Comparison of ENCODE assay signal across 8 cellular contexts in the genomic region with DNA sequence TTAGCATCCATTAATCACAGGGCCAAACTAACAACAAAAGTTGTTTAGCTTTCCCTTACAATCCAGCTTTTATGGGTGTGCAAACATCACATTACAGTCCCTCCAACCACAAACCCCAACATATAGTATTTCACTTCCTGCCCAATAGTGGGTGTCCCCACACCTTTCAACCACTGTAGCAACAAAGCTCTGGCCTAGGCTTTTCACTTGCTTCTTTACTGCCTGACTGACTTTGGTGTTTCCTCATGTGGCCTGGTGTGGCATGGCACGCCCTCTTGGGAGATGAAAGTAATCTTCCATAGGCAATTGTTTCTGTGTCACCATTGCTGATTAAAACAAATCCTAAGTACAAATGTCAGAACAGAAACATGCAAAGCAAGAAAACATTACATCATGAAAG. TPM values are rescaled to one million over a fixed set of nuclear protein-coding genes. Genes with fewer than 3 reads are reported as not detected.
DNase-seq lines count a peak whose midpoint lies in the region; ATAC-seq, FAIRE-seq and TF ChIP-seq lines count a peak whose summit lies in the region.

No MANE protein-coding gene starts in this region.

- FAIRE-seq in GM18507 (lab: Jason Lieb, UNC): peak; percentile 93

- H3K9me3 Mint-ChIP-seq in activated naive CD4-positive, alpha-beta T cell treated with anti-CD3 and anti-CD28 coated beads, Interleukin-2, amount 50 U/mL, for 72 hours: no peaks in the 10 kb centered on the region

- H3K9me3 ChIP-seq in transverse colon: no peaks in the 10 kb centered on the region

- no peak for TF ChIP-seq EP300 in transverse colon (IDR thresholded peaks at IDR 0.05; ENCODE audit: low read depth)

- H3K27ac ChIP-seq in transverse colon: no peak overlapping the region

- no peak overlapping the region for H3K4me3 ChIP-seq in transverse colon

- H3K36me3 ChIP-seq in transverse colon: peaks cover 0 to 7% (median 0%) of the 10 kb centered on the region in 4 donors

- DNase-seq in GM18507 (ENCODE audit: extremely low spot score, insufficient read length, low read depth) (peak; percentile 22), KBM-7 (peak; percentile 44), transverse colon (peak; percentile 22), DMS79 treated with DMSO at 0.1 percent for 48 hours (lab: John Stamatoyannopoulos, UW) (no peak), NCI-H187 treated with DMSO at 0.1 percent for 48 hours (lab: John Stamatoyannopoulos, UW) (no peak), D341Med (ENCODE audit: low spot score) (no peak)
- DNase-seq in activated naive CD4-positive, alpha-beta T cell treated with anti-CD3 and anti-CD28 coated beads, Interleukin-2, amount 50 U/mL, for 72 hours (ENCODE audit: low spot score in 2 of 2): peak in 1 of 2 donors; percentile 40

- in situ Hi-C loops in KBM-7 (cut with MboI; ENCODE audit: low pct_unique_long_range_greater_than_20kb, low sequenced_read_pairs) (no loop called here), transverse colon (cut with MboI; ENCODE audit: low pct_ligation_motif_present in 1 of 4, low pct_unique_long_range_greater_than_20kb in 1 of 4, low sequenced_read_pairs in 3 of 4) (loop anchor here in 1 of 4 donors (10.0 kb wide), 1 partner anchor 52 kb away; no protein-coding TSS in a partner anchor)

- ATAC-seq in GM21576 (IDR thresholded peaks at IDR 0.05; ENCODE audit: unreplicated experiment): peak; percentile 91
- ATAC-seq in activated naive CD4-positive, alpha-beta T cell treated with anti-CD3 and anti-CD28 coated beads, Interleukin-2, amount 50 U/mL, for 72 hours: peak; percentile 93 to 98

- no peak for TF ChIP-seq POLR2A in transverse colon (IDR thresholded peaks at IDR 0.05)

- intact Hi-C loops in transverse colon (cut with DNase I; ENCODE audit: low total_unique reads): no loop called here

- no peaks in the 10 kb centered on the region for H3K27me3 ChIP-seq in transverse colon

- peak in 3 of 5 experiments; percentile 13 to 27 (median 20) for TF ChIP-seq CTCF in transverse colon (IDR thresholded peaks at IDR 0.05)

- H3K36me3 Mint-ChIP-seq in activated naive CD4-positive, alpha-beta T cell treated with anti-CD3 and anti-CD28 coated beads, Interleukin-2, amount 50 U/mL, for 72 hours: peaks cover 0 to 13% of the 10 kb centered on the region in 2 donors

- 38 to 47% methylated on average over 1 of the region's 1 CpG for WGBS in transverse colon (ENCODE audit: low coverage in 1 of 2), 2 donors

- H3K27ac Mint-ChIP-seq in activated naive CD4-positive, alpha-beta T cell treated with anti-CD3 and anti-CD28 coated beads, Interleukin-2, amount 50 U/mL, for 72 hours: peak overlapping the region in 1 of 2 donors; percentile 10

- peaks cover 0 to under 1% (median 0%) of the 10 kb centered on the region in 4 donors for H3K4me1 ChIP-seq in transverse colon

RNA-seq across cellular contexts. Expression of a gene that starts 9.2 kb away (rescaled TPM):
- total RNA-seq in activated naive CD4-positive, alpha-beta T cell treated with anti-CD3 and anti-CD28 coated beads, Interleukin-2, amount 50 U/mL, for 72 hours: 10 to 100 TPM; 18.6 to 59.3 TPM
- 10 to 100 TPM; 40.0 to 71.6 (median 50.6) TPM for total RNA-seq in transverse colon

RNA-seq across cellular contexts. Expression of a gene that starts 46.3 kb away (rescaled TPM):
- total RNA-seq in activated naive CD4-positive, alpha-beta T cell treated with anti-CD3 and anti-CD28 coated beads, Interleukin-2, amount 50 U/mL, for 72 hours: 10 to 100 TPM; 38.8 to 62.9 TPM
- 1 to 10 TPM; 2.6 to 8.6 (median 4.7) TPM for total RNA-seq in transverse colon

RNA-seq across cellular contexts. Expression of a gene that starts 46.4 kb away (rescaled TPM):
- total RNA-seq in activated naive CD4-positive, alpha-beta T cell treated with anti-CD3 and anti-CD28 coated beads, Interleukin-2, amount 50 U/mL, for 72 hours: 10 to 100 TPM; 16.1 to 19.8 TPM
- total RNA-seq in transverse colon: 1 to 10 TPM in 3 of 4 donors, under 1 TPM in 1; 1.00 to 9.4 (median 4.3) TPM

RNA-seq across cellular contexts. Expression of a gene that starts 57.1 kb away (rescaled TPM):
- total RNA-seq in activated naive CD4-positive, alpha-beta T cell treated with anti-CD3 and anti-CD28 coated beads, Interleukin-2, amount 50 U/mL, for 72 hours: not detected
- under 1 TPM in 1 of 4 donors, not detected in 3; 0.48 TPM for total RNA-seq in transverse colon

Comparison
In these comparisons a context has a peak if more than half of its experiments do, and no peak if none do; other contexts are left out.
1. DNase-seq: peak in GM18507 (single experiment), KBM-7 (single experiment) and transverse colon (single experiment); none in DMS79 treated with DMSO at 0.1 percent for 48 hours (single experiment), NCI-H187 treated with DMSO at 0.1 percent for 48 hours (single experiment) and D341Med (single experiment).
2. RNA of a gene that starts 46.3 kb away (total RNA-seq): 38.8 to 62.9 TPM in activated naive CD4-positive, alpha-beta T cell treated with anti-CD3 and anti-CD28 coated beads, Interleukin-2, amount 50 U/mL, for 72 hours; 2.6 to 8.6 TPM in transverse colon; every median in the first group is over 4 times any median in the second.